In the genomic region with DNA sequence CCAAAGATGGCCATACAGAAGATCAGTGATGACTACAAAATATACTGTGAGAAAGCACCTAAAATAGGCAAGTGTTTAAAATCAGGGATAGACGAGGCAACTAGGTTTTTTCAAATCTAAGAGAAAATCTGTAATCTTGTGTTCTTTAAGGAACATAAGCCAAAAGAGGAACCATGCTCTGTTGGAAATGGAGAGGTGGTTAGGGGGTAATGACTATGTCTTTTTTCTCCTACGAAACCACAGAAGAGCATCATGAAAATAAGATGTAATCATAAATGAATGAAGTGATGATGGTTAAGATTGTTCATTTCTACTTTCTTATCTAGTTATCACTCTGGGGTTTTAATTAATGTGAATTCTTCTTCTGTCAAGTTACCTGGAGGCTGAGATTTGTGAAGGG, we compare ENCODE assay signal across 18 cellular contexts.
"Had no signal": no experiment of that assay in that cellular context is flagged by ENCODE, and none has a peak within 500 bp of the region (broad histone marks: within the 10 kb centered on the region; RNA-seq: fewer than 3 reads in every experiment).

No MANE protein-coding gene starts in this region.

- H3K4me1 Mint-ChIP-seq: brain; central memory CD8-positive, alpha-beta T cell; nephron progenitor cell had no signal

- H3K9me3 Mint-ChIP-seq: brain; central memory CD8-positive, alpha-beta T cell; nephron progenitor cell; type B pancreatic cell had no signal

- ATAC-seq: activated CD4-positive, CD25-positive, alpha-beta regulatory T cell treated with anti-CD3 and anti-CD28 coated beads, Interleukin-2, amount 50 U/mL, for 24 hours; gastroesophageal sphincter; psoas muscle; sciatic nerve had no signal

- H3K4me3 Mint-ChIP-seq: activated naive CD8-positive, alpha-beta T cell; brain; central memory CD8-positive, alpha-beta T cell; nephron progenitor cell; type B pancreatic cell had no signal

- H3K27ac Mint-ChIP-seq: activated naive CD8-positive, alpha-beta T cell; brain; nephron progenitor cell; type B pancreatic cell had no signal

- H3K36me3 Mint-ChIP-seq: activated naive CD8-positive, alpha-beta T cell; brain; type B pancreatic cell had no signal

- DNase-seq: activated effector memory CD4-positive, alpha-beta T cell treated with anti-CD3 and anti-CD28 coated beads, Interleukin-2, amount 50 U/mL, for 16 hours; activated T-cell treated with anti-CD3 and anti-CD28 coated beads, Interleukin-2, amount 50 U/mL, for 1 hour; amygdala; dermis blood vessel endothelial cell; left ventricle myocardium inferior; mesenchymal stem cell; nephron progenitor cell; psoas muscle; spleen; stimulated activated CD4-positive, alpha-beta T cell treated with anti-CD3 and anti-CD28 coated beads, Interleukin-1b, Interleukin-23, amount 100 ng/mL, for 48 hours; stimulated activated naive CD4-positive, alpha-beta T cell treated with Interleukin-2 at 50 U/mL for 16 hours had no signal
